ENCODE assay signal across 1 cellular context in genomic region chr4:139719381-139720101, GRCh38.
TF ChIP-seq lines count a peak whose summit lies in the region.

No MANE protein-coding gene starts in this region.

TF ChIP-seq in HepG2, 621 proteins besides CTCF, POLR2A, EP300 and RAD21 (continued from another document):
- TF ChIP-seq ZNF503 (CRISPR knock-in tag; IDR thresholded peaks at IDR 0.05) = no peak
- TF ChIP-seq NFIB (CRISPR knock-in tag; IDR thresholded peaks at IDR 0.05; ENCODE audit: borderline replicate concordance) = no peak
- TF ChIP-seq E2F2 (CRISPR knock-in tag; IDR thresholded peaks at IDR 0.05; ENCODE audit: borderline replicate concordance) = no peak
- peak; percentile 96 for TF ChIP-seq AGO2 (optimal IDR thresholded peaks at IDR 0.05; ENCODE audit: low read depth, low read length)
- peak; percentile 20; the same call in 1 of the 2 replicates for TF ChIP-seq ZFP91 (CRISPR knock-in tag; IDR thresholded peaks at IDR 0.05; ENCODE audit: borderline replicate concordance)
- TF ChIP-seq ATF3 (CRISPR knock-in tag; IDR thresholded peaks at IDR 0.05) = no peak
- peak; percentile 52 for TF ChIP-seq ZNF687 (CRISPR knock-in tag; IDR thresholded peaks at IDR 0.05)
- TF ChIP-seq ZNF605 (CRISPR knock-in tag; IDR thresholded peaks at IDR 0.05) = peak; percentile 31; the same call in 1 of the 2 replicates
- TF ChIP-seq ZNF891 (CRISPR knock-in tag; IDR thresholded peaks at IDR 0.05) = no peak
- TF ChIP-seq RBM39 (IDR thresholded peaks at IDR 0.05; ENCODE audit: low read depth, low read length, poor library complexity, severe bottlenecking) = no peak
- TF ChIP-seq MTF2 (CRISPR knock-in tag; IDR thresholded peaks at IDR 0.05; ENCODE audit: borderline replicate concordance) = no peak
- TF ChIP-seq POLR2AphosphoS5 (IDR thresholded peaks at IDR 0.05; ENCODE audit: low read depth, low read length) = 0 out of 2 replicates have a peak, but pooled peaks have one; percentile 15
- TF ChIP-seq POGK (CRISPR knock-in tag; conservative IDR thresholded peaks at IDR 0.05) = no peak
- 0 out of 2 replicates have a peak, but pooled peaks have one; percentile 21 for TF ChIP-seq ZNF572 (CRISPR knock-in tag; IDR thresholded peaks at IDR 0.05)
- no peak for TF ChIP-seq ZNF780A (CRISPR knock-in tag; IDR thresholded peaks at IDR 0.05)
- no peak for TF ChIP-seq AHR (CRISPR knock-in tag; IDR thresholded peaks at IDR 0.05)
- TF ChIP-seq TAF1 (CRISPR knock-in tag; IDR thresholded peaks at IDR 0.05) = no peak
- TF ChIP-seq ZNF883 (CRISPR knock-in tag; IDR thresholded peaks at IDR 0.05; ENCODE audit: not compliant biosample characterization) = peak; percentile 40
- TF ChIP-seq SUZ12 (IDR thresholded peaks at IDR 0.05; ENCODE audit: low read depth, low read length) = no peak
- TF ChIP-seq IRX3 (CRISPR knock-in tag; IDR thresholded peaks at IDR 0.05; ENCODE audit: borderline replicate concordance, low read depth) = no peak
- peak; percentile 14 for TF ChIP-seq ZC3H13 (CRISPR knock-in tag; IDR thresholded peaks at IDR 0.05)
- TF ChIP-seq AKAP8 (CRISPR knock-in tag; IDR thresholded peaks at IDR 0.05) = peak; percentile 29; the same call in 1 of the 2 replicates
- TF ChIP-seq LRRFIP1 (CRISPR knock-in tag; conservative IDR thresholded peaks at IDR 0.05) = no peak
- no peak for TF ChIP-seq ZNF430 (CRISPR knock-in tag; IDR thresholded peaks at IDR 0.05)
- TF ChIP-seq TGIF2 (CRISPR knock-in tag; IDR thresholded peaks at IDR 0.05) = no peak
- TF ChIP-seq ZHX2 (IDR thresholded peaks at IDR 0.05; ENCODE audit: low read depth) = no peak
- TF ChIP-seq ZHX2 (CRISPR knock-in tag; IDR thresholded peaks at IDR 0.05; ENCODE audit: borderline replicate concordance) = no peak
- no peak for TF ChIP-seq PAWR (CRISPR knock-in tag; IDR thresholded peaks at IDR 0.05; ENCODE audit: borderline replicate concordance)
- no peak for TF ChIP-seq AFF4 (CRISPR knock-in tag; IDR thresholded peaks at IDR 0.05)
